8 cellular contexts compared by ENCODE assay signal in genomic region chr20:2172305-2173175, GRCh38.
DNase-seq lines count a peak whose midpoint lies in the region; ATAC-seq and TF ChIP-seq lines count a peak whose summit lies in the region.

No MANE protein-coding gene starts in this region.

- CTCF ChIA-PET in naive thymus-derived CD4-positive, alpha-beta T cell (lab: Charles Lee) = interaction anchor here (0.7 to 4.9 kb wide), 21 partner anchors 8 to 409 kb away, joined by 3 to 43 read pairs (median 4); no protein-coding TSS in a partner anchor

- no peak overlapping the region; the same call in 1 of the 2 replicates for H3K4me3 Mint-ChIP-seq in HFFc6
- H3K4me3 Mint-ChIP-seq in naive thymus-derived CD4-positive, alpha-beta T cell = peak overlapping the region in 2 of 10 donors; percentile 23 to 29

- POLR2A ChIA-PET in naive thymus-derived CD4-positive, alpha-beta T cell (lab: Charles Lee) = interaction anchor here (0.6 kb wide), 1 partner anchor 138 kb away, joined by 3 read pairs; no protein-coding TSS in a partner anchor

- peaks cover 11% of the 10 kb centered on the region for H3K27me3 ChIP-seq in NT2/D1 (ENCODE audit: insufficient read depth, insufficient read length)
- no peaks in the 10 kb centered on the region for H3K27me3 ChIP-seq in naive thymus-derived CD4-positive, alpha-beta T cell (ENCODE audit: control insufficient read depth in 2 of 2, insufficient read depth in 2 of 2, low read length in 2 of 2)

- H3K4me1 ChIP-seq in NT2/D1 (ENCODE audit: insufficient read depth, insufficient read length) = no peaks in the 10 kb centered on the region
- no peaks in the 10 kb centered on the region for H3K4me1 ChIP-seq in naive thymus-derived CD4-positive, alpha-beta T cell (ENCODE audit: control insufficient read depth in 2 of 2, insufficient read depth in 2 of 2, low read length in 2 of 2)

- no peaks in the 10 kb centered on the region for H3K36me3 ChIP-seq in NT2/D1 (ENCODE audit: insufficient read depth, insufficient read length, low read length)
- no peaks in the 10 kb centered on the region for H3K36me3 ChIP-seq in naive thymus-derived CD4-positive, alpha-beta T cell (ENCODE audit: control insufficient read depth in 2 of 3, insufficient read depth in 3 of 3, low read length in 3 of 3)

- no peak for TF ChIP-seq POLR2A in erythroblast (IDR thresholded peaks at IDR 0.05; ENCODE audit: low read length)

- H3K27me3 Mint-ChIP-seq in HFFc6 (ENCODE audit: insufficient read depth) = peaks cover 38% of the 10 kb centered on the region
- H3K27me3 Mint-ChIP-seq in naive thymus-derived CD4-positive, alpha-beta T cell = peaks cover 4 to 26% (median 14%) of the 10 kb centered on the region in 5 donors

- H3K4me3 ChIP-seq in NT2/D1 (ENCODE audit: insufficient read length, low read depth) = no peak overlapping the region
- no peak overlapping the region for H3K4me3 ChIP-seq in naive thymus-derived CD4-positive, alpha-beta T cell (ENCODE audit: low read length)

- peaks cover 6% of the 10 kb centered on the region for H3K4me1 Mint-ChIP-seq in HFFc6 (ENCODE audit: low read depth)
- peaks cover 0 to 10% (median 4%) of the 10 kb centered on the region in 7 donors for H3K4me1 Mint-ChIP-seq in naive thymus-derived CD4-positive, alpha-beta T cell

- no peak overlapping the region for H3K27ac Mint-ChIP-seq in HFFc6
- no peak overlapping the region for H3K27ac Mint-ChIP-seq in naive thymus-derived CD4-positive, alpha-beta T cell

- peak; percentile 78 for ATAC-seq in naive thymus-derived CD4-positive, alpha-beta T cell
- no peak for ATAC-seq in GM19023 (IDR thresholded peaks at IDR 0.05; ENCODE audit: unreplicated experiment)

- peak overlapping the region; percentile 56 for H3K9ac ChIP-seq in NT2/D1 (ENCODE audit: insufficient read length, low read depth)

- intact Hi-C loops in naive thymus-derived CD4-positive, alpha-beta T cell (cut with micrococcal nuclease) = loop anchor here (1.0 to 5.0 kb wide), 5 partner anchors 70 to 370 kb away; no protein-coding TSS in a partner anchor

- no peaks in the 10 kb centered on the region for H3K9me3 Mint-ChIP-seq in HFFc6
- H3K9me3 Mint-ChIP-seq in naive thymus-derived CD4-positive, alpha-beta T cell = peaks cover 0 to 2% (median 0%) of the 10 kb centered on the region in 11 donors

- TF ChIP-seq CTCF in HFFc6 (IDR thresholded peaks at IDR 0.05) = peak; percentile 96

- H3K27ac ChIP-seq in naive thymus-derived CD4-positive, alpha-beta T cell (ENCODE audit: low read depth, low read length) = no peak overlapping the region

- DNase-seq in CD1c-positive myeloid dendritic cell (ENCODE audit: extremely low spot score) (peak; percentile 77), HFFc6 (peak; percentile 33), NT2/D1 (ENCODE audit: low read depth, low spot score) (peak; percentile 43), activated T-cell treated with anti-CD3 and anti-CD28 coated beads for 1 hour (ENCODE audit: low read depth) (peak; percentile 60), erythroblast (lab: John Stamatoyannopoulos, UW) (peak; percentile 49 to 76)
- peak; percentile 23 to 70 (median 51) for DNase-seq in naive thymus-derived CD4-positive, alpha-beta T cell
- peak; percentile 27 to 36 for DNase-seq in stimulated activated CD8-positive, alpha-beta memory T cell treated with anti-CD3 and anti-CD28 coated beads, Interleukin-7, amount 100 ng/mL, for 48 hours (ENCODE audit: extremely low read depth in 1 of 2, low read depth in 1 of 2)

- no peaks in the 10 kb centered on the region for H3K9me3 ChIP-seq in NT2/D1 (ENCODE audit: insufficient read depth, low read length)
- H3K9me3 ChIP-seq in naive thymus-derived CD4-positive, alpha-beta T cell (ENCODE audit: control insufficient read depth in 2 of 3, low read length in 3 of 3) = no peaks in the 10 kb centered on the region

- no peaks in the 10 kb centered on the region for H3K36me3 Mint-ChIP-seq in HFFc6 (ENCODE audit: low read depth)
- H3K36me3 Mint-ChIP-seq in naive thymus-derived CD4-positive, alpha-beta T cell = no peaks in the 10 kb centered on the region
